8 cellular contexts compared by ENCODE assay signal in genomic region chr17:58755269-58755576, GRCh38.
DNase-seq lines count a peak whose midpoint lies in the region; ATAC-seq lines count a peak whose summit lies in the region.

No MANE protein-coding gene starts in this region.

- peaks cover 31% of the 10 kb centered on the region for H3K27me3 ChIP-seq in adipocyte (replicated peaks; ENCODE audit: control insufficient read depth, insufficient read depth, low read length)

- H3K4me3 Mint-ChIP-seq in stimulated activated naive CD8-positive, alpha-beta T cell treated with anti-CD3 and anti-CD28 coated beads, Interleukin-15, Interleukin-2, amounts not matched to agents 100 ng/mL and 50 ng/mL, for 24 hours: peak overlapping the region; percentile 57
- peak overlapping the region; percentile 82 for H3K4me3 Mint-ChIP-seq in memory B cell

- no peak overlapping the region for H3K9ac ChIP-seq in adipocyte (ENCODE audit: low read length)

- H3K36me3 Mint-ChIP-seq in stimulated activated naive CD8-positive, alpha-beta T cell treated with anti-CD3 and anti-CD28 coated beads, Interleukin-15, Interleukin-2, amounts not matched to agents 100 ng/mL and 50 ng/mL, for 24 hours (ENCODE audit: low read depth): no peaks in the 10 kb centered on the region
- no peaks in the 10 kb centered on the region for H3K36me3 Mint-ChIP-seq in memory B cell

- no peak for DNase-seq in stimulated activated naive CD8-positive, alpha-beta T cell treated with anti-CD3 and anti-CD28 coated beads, Interleukin-15, Interleukin-2, amounts not matched to agents 100 U/mL and 50 U/mL, for 24 hours
- DNase-seq in adipocyte (ENCODE audit: low read depth) (no peak), memory B cell (ENCODE audit: low spot score in 2 of 2) (no peak), NCI-H1436 treated with DMSO at 0.1 percent for 48 hours (lab: John Stamatoyannopoulos, UW) (no peak)

- peaks cover 46% of the 10 kb centered on the region for H3K27me3 Mint-ChIP-seq in stimulated activated naive CD8-positive, alpha-beta T cell treated with anti-CD3 and anti-CD28 coated beads, Interleukin-15, Interleukin-2, amounts not matched to agents 100 ng/mL and 50 ng/mL, for 24 hours
- peaks cover 9% of the 10 kb centered on the region for H3K27me3 Mint-ChIP-seq in memory B cell

- peaks cover 15% of the 10 kb centered on the region for H3K4me1 Mint-ChIP-seq in stimulated activated naive CD8-positive, alpha-beta T cell treated with anti-CD3 and anti-CD28 coated beads, Interleukin-15, Interleukin-2, amounts not matched to agents 100 ng/mL and 50 ng/mL, for 24 hours (ENCODE audit: low read depth)
- H3K4me1 Mint-ChIP-seq in memory B cell: peaks cover 10% of the 10 kb centered on the region

- H3K36me3 ChIP-seq in adipocyte (ENCODE audit: control insufficient read depth, insufficient read depth, low read length, severe bottlenecking): no peaks in the 10 kb centered on the region

- ATAC-seq in stimulated activated naive CD8-positive, alpha-beta T cell treated with anti-CD3 and anti-CD28 coated beads, Interleukin-15, Interleukin-2, amounts not matched to agents 100 U/mL and 50 U/mL, for 24 hours: no peak
- ATAC-seq in memory B cell (ENCODE audit: low read depth): peak; percentile 4
- no peak for ATAC-seq in GM19452 (IDR thresholded peaks at IDR 0.05; ENCODE audit: unreplicated experiment)
- no peak for ATAC-seq in GM21723 (IDR thresholded peaks at IDR 0.05; ENCODE audit: unreplicated experiment)
- ATAC-seq in HG03342 (IDR thresholded peaks at IDR 0.05; ENCODE audit: unreplicated experiment): no peak

- peak overlapping the region; percentile 82 for H3K4me3 ChIP-seq in adipocyte (ENCODE audit: low read length)

- no peak overlapping the region for H3K27ac Mint-ChIP-seq in stimulated activated naive CD8-positive, alpha-beta T cell treated with anti-CD3 and anti-CD28 coated beads, Interleukin-15, Interleukin-2, amounts not matched to agents 100 ng/mL and 50 ng/mL, for 24 hours
- no peak overlapping the region for H3K27ac Mint-ChIP-seq in memory B cell

- H3K9me3 ChIP-seq in adipocyte (ENCODE audit: control insufficient read depth, low read length): no peaks in the 10 kb centered on the region

- no peaks in the 10 kb centered on the region for H3K9me3 Mint-ChIP-seq in stimulated activated naive CD8-positive, alpha-beta T cell treated with anti-CD3 and anti-CD28 coated beads, Interleukin-15, Interleukin-2, amounts not matched to agents 100 ng/mL and 50 ng/mL, for 24 hours
- no peaks in the 10 kb centered on the region for H3K9me3 Mint-ChIP-seq in memory B cell

- H3K4me1 ChIP-seq in adipocyte (ENCODE audit: control insufficient read depth, insufficient read depth, low read length): peaks cover 4% of the 10 kb centered on the region
